Comparison of ENCODE assay signal across 8 cellular contexts in the genomic region with DNA sequence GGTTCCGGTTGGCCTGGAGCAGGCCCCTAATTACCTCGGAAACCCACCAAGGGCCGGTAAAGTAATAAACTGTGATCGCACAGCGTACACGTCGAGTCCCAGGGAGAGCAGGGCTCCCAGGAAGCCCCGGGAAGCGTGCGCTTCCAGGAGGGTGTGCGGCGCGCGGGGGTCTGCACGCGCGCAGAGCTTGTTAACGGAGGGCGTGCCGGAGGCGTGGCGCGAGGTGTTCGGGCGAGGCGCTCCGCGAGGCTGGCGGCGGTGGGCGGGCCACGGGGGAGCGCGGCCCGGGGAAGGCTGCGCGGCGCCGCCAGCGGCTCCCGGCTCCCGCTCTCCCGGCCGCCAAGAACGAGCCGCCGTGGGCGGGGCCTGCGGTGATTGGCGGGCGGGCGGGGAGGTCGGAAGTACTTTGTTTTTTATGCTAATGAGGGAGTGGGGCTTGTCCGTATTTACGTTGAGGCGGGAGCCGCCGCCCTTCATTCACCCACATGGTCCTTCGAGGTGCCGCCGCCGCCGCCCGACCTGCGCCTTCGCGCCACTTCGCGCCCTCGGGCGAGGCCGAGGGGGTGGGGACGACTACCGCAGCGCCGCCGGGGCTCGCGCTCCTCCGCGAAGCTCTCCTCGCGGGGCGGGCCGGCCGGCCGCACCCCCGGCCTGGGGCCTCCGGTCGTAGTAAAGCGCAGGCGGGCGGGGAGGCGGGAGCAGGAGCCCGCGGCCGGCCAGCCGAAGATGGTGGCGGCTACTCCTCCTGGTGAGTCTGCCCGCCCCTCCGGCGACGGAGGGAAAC. TPM values are rescaled to one million over a fixed set of nuclear protein-coding genes. Genes with fewer than 3 reads are reported as not detected.
DNase-seq lines count a peak whose midpoint lies in the region; ATAC-seq and TF ChIP-seq lines count a peak whose summit lies in the region.

A gene (plus strand): TSS at position 476 of the 784 bp plus-strand sequence.

- H3K36me3 Mint-ChIP-seq in progenitor cell of endocrine pancreas (ENCODE audit: insufficient read depth): peaks cover 24% of the 10 kb centered on the region

- ATAC-seq in GM18498 (IDR thresholded peaks at IDR 0.05; ENCODE audit: unreplicated experiment) (peak; percentile 61), HG02884 (IDR thresholded peaks at IDR 0.05; ENCODE audit: unreplicated experiment) (peak; percentile 43), left cardiac atrium (peak; percentile 88 to 95), upper lobe of right lung (peak; percentile 88)

- peak within 1 kb of the TSS in 3 of 4 donors; percentile 43 to 97 (median 60) for H3K4me3 ChIP-seq in adrenal gland
- peak within 1 kb of the TSS; percentile 74 for H3K4me3 ChIP-seq in upper lobe of right lung

- H3K9me3 ChIP-seq in adrenal gland (replicated peaks in 1 of 3) (no peaks in the 10 kb centered on the region), upper lobe of right lung (no peaks in the 10 kb centered on the region)

- peak within 1 kb of the TSS; percentile 95 for H3K27ac Mint-ChIP-seq in progenitor cell of endocrine pancreas

- H3K4me1 ChIP-seq in adrenal gland (replicated peaks in 1 of 2): peaks cover 0 to 22% of the 10 kb centered on the region in 2 donors
- peaks cover 23% of the 10 kb centered on the region for H3K4me1 ChIP-seq in upper lobe of right lung

- intact Hi-C loops in T-helper 1 cell treated with Interleukin-12 subunit alpha and Interleukin-12 subunit beta and Interleukin-4 antibody, amounts not matched to agents 30 ng/mL and 1 ng/mL, for 36 hours (cut with micrococcal nuclease): loop anchor here (1.0 kb wide), 1 partner anchor 51 kb away; a partner anchor contains a TSS
- intact Hi-C loops in adrenal gland (cut with DNase I) (no loop called here), left cardiac atrium (cut with DNase I) (no loop called here), upper lobe of right lung (cut with DNase I) (no loop called here)

- WGBS in adrenal gland, 4 donors: 0 to 5% (median 1%) methylated on average over 7 to 103 of the region's 103 CpGs

- peaks cover 16% of the 10 kb centered on the region for H3K27me3 ChIP-seq in adrenal gland
- peaks cover 5% of the 10 kb centered on the region for H3K27me3 ChIP-seq in upper lobe of right lung

- TF ChIP-seq CTCF in adrenal gland (IDR thresholded peaks at IDR 0.05) (no peak), progenitor cell of endocrine pancreas (IDR thresholded peaks at IDR 0.05; ENCODE audit: unreplicated experiment) (no peak), upper lobe of right lung (IDR thresholded peaks at IDR 0.05) (no peak)

- no peaks in the 10 kb centered on the region for H3K9me3 Mint-ChIP-seq in progenitor cell of endocrine pancreas (ENCODE audit: low read depth)

- no peaks in the 10 kb centered on the region for H3K36me3 ChIP-seq in adrenal gland (replicated peaks in 1 of 2)
- H3K36me3 ChIP-seq in upper lobe of right lung: peaks cover 13% of the 10 kb centered on the region

- DNase-seq in NCI-H146 treated with DMSO at 0.1 percent for 48 hours (lab: John Stamatoyannopoulos, UW; ENCODE audit: unreplicated experiment) (peak; percentile 96), adrenal gland (peak; percentile 79 to 90 (median 88)), left cardiac atrium (peak; percentile 90), progenitor cell of endocrine pancreas (ENCODE audit: low spot score, unreplicated experiment) (peak; percentile 84), upper lobe of right lung (peak; percentile 96)

- H3K27ac ChIP-seq in adrenal gland (peak within 1 kb of the TSS; percentile 84 to 99 (median 92)), upper lobe of right lung (peak within 1 kb of the TSS; percentile 91)

- TF ChIP-seq POLR2A in adrenal gland (IDR thresholded peaks at IDR 0.05): peak in 1 of 2 donors; percentile 54

- H3K27me3 Mint-ChIP-seq in progenitor cell of endocrine pancreas: peaks cover 8% of the 10 kb centered on the region

- peak within 1 kb of the TSS; percentile 94 for H3K4me3 Mint-ChIP-seq in progenitor cell of endocrine pancreas (ENCODE audit: low read depth)

- H3K4me1 Mint-ChIP-seq in progenitor cell of endocrine pancreas (ENCODE audit: low read depth): peaks cover 29% of the 10 kb centered on the region

RNA-seq across cellular contexts. Expression of the gene that starts here (rescaled TPM):
- total RNA-seq in T-helper 1 cell treated with Interleukin-12 subunit alpha and Interleukin-12 subunit beta and Interleukin-4 antibody, amounts not matched to agents 30 ng/mL and 1 ng/mL, for 36 hours: 14.6 and 15.7 TPM in 2 replicates
- 1 to 10 TPM in 5 of 8 donors, under 1 TPM in 3; 0.41 to 2.8 (median 1.5) TPM for total RNA-seq in adrenal gland
- polyA plus RNA-seq in adrenal gland: 1 to 10 TPM in 2 of 3 donors, under 1 TPM in 1; 0.48 to 4.3 (median 2.4) TPM
- total RNA-seq in left cardiac atrium: 1 to 10 TPM; 1.7 to 2.6 TPM
- total RNA-seq in progenitor cell of endocrine pancreas: 13.8 and 14.0 TPM in 2 replicates
- 3.3 TPM for total RNA-seq in upper lobe of right lung

Comparison
In these comparisons a context has a peak if more than half of its experiments do, and no peak if none do; other contexts are left out.
1. Peak in every context shown above with its lines: DNase-seq, ATAC-seq, H3K4me3 ChIP-seq and H3K27ac ChIP-seq.